Comparison of ENCODE assay signal across 1 cellular context in genomic region chr9:93246111-93246510, GRCh38.
TF ChIP-seq lines count a peak whose summit lies in the region.

No MANE protein-coding gene starts in this region.

TF ChIP-seq in H1, 55 proteins besides CTCF, POLR2A, EP300 and RAD21 (continued from another document):
- TF ChIP-seq ATF3 (IDR thresholded peaks at IDR 0.05; ENCODE audit: insufficient read depth, low read depth, low read length) (no peak), SIX5 (IDR thresholded peaks at IDR 0.05; ENCODE audit: low read depth, low read length) (no peak), RXRA (IDR thresholded peaks at IDR 0.05; ENCODE audit: insufficient read depth, low read depth, low read length) (no peak), GABPA (IDR thresholded peaks at IDR 0.05; ENCODE audit: borderline replicate concordance, insufficient read depth, low read length) (no peak)
